ENCODE assay signal across 8 cellular contexts in the genomic region with DNA sequence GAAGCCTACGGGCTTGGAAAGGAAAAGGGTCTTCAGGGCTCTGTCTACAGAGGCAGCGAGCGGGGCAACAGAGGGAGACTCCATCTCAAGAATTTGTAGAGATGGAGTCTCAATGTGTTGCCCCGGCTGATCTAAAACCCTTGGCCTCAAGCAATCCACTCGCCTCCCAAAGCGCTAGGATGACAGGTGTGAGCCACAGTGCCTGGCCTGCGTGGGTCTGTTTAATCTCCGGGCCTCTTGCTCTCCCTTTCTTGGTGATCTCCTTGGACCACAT. TPM values are rescaled to one million over a fixed set of nuclear protein-coding genes. Genes with fewer than 3 reads are reported as not detected.
DNase-seq lines count a peak whose midpoint lies in the region; ATAC-seq, FAIRE-seq and TF ChIP-seq lines count a peak whose summit lies in the region.

No MANE protein-coding gene starts in this region.

- H3K9me3 ChIP-seq in HEK293 (ENCODE audit: control insufficient read depth, insufficient read depth, low read depth, low read length), result no peaks in the 10 kb centered on the region
- no peaks in the 10 kb centered on the region for H3K9me3 ChIP-seq in astrocyte (ENCODE audit: insufficient read depth, low read depth, low read length)
- H3K9me3 ChIP-seq in mucosa of rectum (ENCODE audit: control insufficient read depth in 2 of 2, low read length in 2 of 2), result no peaks in the 10 kb centered on the region
- no peaks in the 10 kb centered on the region for H3K9me3 ChIP-seq in OCI-LY7 (ENCODE audit: low read length)

- H3K27me3 ChIP-seq in astrocyte (ENCODE audit: insufficient read depth, low read length), result no peaks in the 10 kb centered on the region
- no peaks in the 10 kb centered on the region for H3K27me3 ChIP-seq in mucosa of rectum (ENCODE audit: control insufficient read depth in 2 of 2, insufficient read depth in 2 of 2, low read length in 2 of 2)

- H4K20me1 ChIP-seq in astrocyte (ENCODE audit: insufficient read depth, low read length) (peaks cover 94% of the 10 kb centered on the region), OCI-LY7 (ENCODE audit: insufficient read depth, low read length) (peaks cover 33% of the 10 kb centered on the region)

- ATAC-seq in GM19452 (IDR thresholded peaks at IDR 0.05; ENCODE audit: unreplicated experiment), result no peak

- H3K79me2 ChIP-seq in astrocyte (ENCODE audit: insufficient read depth, low read length) (peaks cover 57% of the 10 kb centered on the region), OCI-LY7 (ENCODE audit: insufficient read depth, low read depth, low read length) (peaks cover 29% of the 10 kb centered on the region)

- peaks cover 26% of the 10 kb centered on the region for H3K4me1 ChIP-seq in HEK293 (ENCODE audit: control insufficient read depth, insufficient read depth, low read length)
- peaks cover 44% of the 10 kb centered on the region for H3K4me1 ChIP-seq in astrocyte (ENCODE audit: insufficient read depth, low read length)
- peaks cover 36 to 61% of the 10 kb centered on the region in 2 donors for H3K4me1 ChIP-seq in mucosa of rectum (ENCODE audit: control insufficient read depth in 2 of 2, insufficient read depth in 2 of 2, low read length in 2 of 2)
- peaks cover 42% of the 10 kb centered on the region for H3K4me1 ChIP-seq in OCI-LY7 (ENCODE audit: insufficient read depth, low read length, poor library complexity, severe bottlenecking)

- H3K4me2 ChIP-seq in astrocyte (ENCODE audit: low read length) (peak overlapping the region; percentile 45), OCI-LY7 (ENCODE audit: low read length) (no peak overlapping the region)

- intact Hi-C loops in OCI-LY7 (cut with micrococcal nuclease; ENCODE audit: unreplicated experiment), result no loop called here

- H3K4me3 ChIP-seq in HEK293 (ENCODE audit: low read depth, low read length) (no peak overlapping the region), astrocyte (ENCODE audit: insufficient read depth, low read depth, low read length) (no peak overlapping the region), mucosa of rectum (ENCODE audit: low read length in 2 of 2) (no peak overlapping the region), OCI-LY7 (ENCODE audit: low read depth, low read length, poor library complexity, severe bottlenecking) (no peak overlapping the region)

- H3K27ac ChIP-seq in 22Rv1, result peak overlapping the region; percentile 58
- peak overlapping the region; percentile 71 for H3K27ac ChIP-seq in HEK293 (ENCODE audit: extremely low read depth, low read depth, low read length)
- no peak overlapping the region for H3K27ac ChIP-seq in astrocyte (ENCODE audit: low read depth, low read length)
- peak overlapping the region; percentile 82 to 87 for H3K27ac ChIP-seq in mucosa of rectum (ENCODE audit: low read depth in 2 of 2, low read length in 2 of 2)
- H3K27ac ChIP-seq in OCI-LY7 (ENCODE audit: low read depth, low read length, poor library complexity, severe bottlenecking), result no peak overlapping the region

- H3K4me1 Mint-ChIP-seq in astrocyte (ENCODE audit: low read depth, unreplicated experiment), result peaks cover 37% of the 10 kb centered on the region

- CTCF ChIA-PET in HEK293 (lab: Yijun Ruan, JAX) (no interaction called here), OCI-LY7 (lab: Charles Lee; ENCODE audit: unreplicated experiment) (no interaction called here)

- no TSS peak for BruUV-seq in OCI-LY7 (replicated peaks; lab: Mats Ljungman, UMichigan)

- H3K36me3 ChIP-seq in HEK293 (ENCODE audit: control insufficient read depth in 2 of 2, insufficient read depth in 1 of 2, low read length in 2 of 2), result peaks cover 33 to 57% of the 10 kb centered on the region in 2 experiments
- peaks cover 32% of the 10 kb centered on the region for H3K36me3 ChIP-seq in astrocyte (ENCODE audit: insufficient read depth, low read length)
- H3K36me3 ChIP-seq in mucosa of rectum (ENCODE audit: control insufficient read depth in 2 of 2, insufficient read depth in 2 of 2, low read length in 2 of 2), result peaks cover 26 to 44% of the 10 kb centered on the region in 2 donors
- peaks cover 83% of the 10 kb centered on the region for H3K36me3 ChIP-seq in OCI-LY7 (ENCODE audit: insufficient read depth, low read length)

- no peaks in the 10 kb centered on the region for H3K27me3 Mint-ChIP-seq in astrocyte (ENCODE audit: low read depth, unreplicated experiment)

- H2AFZ ChIP-seq in astrocyte (ENCODE audit: low read depth, low read length) (no peak overlapping the region), OCI-LY7 (ENCODE audit: low read length) (no peak overlapping the region)

- peaks cover 19% of the 10 kb centered on the region for H3K36me3 Mint-ChIP-seq in astrocyte (ENCODE audit: low read depth, unreplicated experiment)

- DNase-seq in astrocyte (ENCODE audit: low read depth) (no peak), OCI-LY7 (ENCODE audit: low spot score) (no peak), GM20000 (ENCODE audit: low spot score) (no peak), NCI-H524 treated with DMSO at 0.1 percent for 48 hours (lab: John Stamatoyannopoulos, UW) (no peak)

- no peaks in the 10 kb centered on the region for H3K9me3 Mint-ChIP-seq in astrocyte (ENCODE audit: unreplicated experiment)

- H3K27ac Mint-ChIP-seq in astrocyte (ENCODE audit: unreplicated experiment), result no peak overlapping the region

- no peak for TF ChIP-seq CTCF in 22Rv1 (IDR thresholded peaks at IDR 0.05)
- TF ChIP-seq CTCF in HEK293 (tag by site-specific recombination; IDR thresholded peaks at IDR 0.05), result no peak
- TF ChIP-seq CTCF in astrocyte (IDR thresholded peaks at IDR 0.05; ENCODE audit: insufficient read depth, low read depth, low read length), result no peak
- TF ChIP-seq CTCF in OCI-LY7 (conservative IDR thresholded peaks at IDR 0.05; ENCODE audit: low read length), result no peak
- no peak for TF ChIP-seq CTCF in GM20000 (IDR thresholded peaks at IDR 0.05; ENCODE audit: extremely low read depth, missing control alignments)

- no peak overlapping the region for H3K4me3 Mint-ChIP-seq in astrocyte (ENCODE audit: unreplicated experiment)

- H3K9ac ChIP-seq in astrocyte (ENCODE audit: low read length), result peak overlapping the region; percentile 61
- peak overlapping the region in 1 of 2 donors; percentile 69 for H3K9ac ChIP-seq in mucosa of rectum (ENCODE audit: low read depth in 1 of 2, low read length in 2 of 2)

- no peaks in the 10 kb centered on the region for H3K9me2 ChIP-seq in OCI-LY7 (ENCODE audit: insufficient read depth, low read length)

- POLR2A ChIA-PET in HEK293 (lab: Yijun Ruan, JAX) (interaction anchor here (1.3 to 9.1 kb wide), 3 partner anchors 8 to 72 kb away, joined by 6 to 152 read pairs (median 34); partner anchors contain the start of genes CNOT3, MBOAT7, RPS9 and TSEN34), OCI-LY7 (lab: Charles Lee) (interaction anchor here (1.4 kb wide), 1 partner anchor 10 kb away, joined by 3 read pairs; no protein-coding TSS in a partner anchor)

- FAIRE-seq in astrocyte (lab: Jason Lieb, UNC), result no peak

TF ChIP-seq in HEK293, 187 proteins besides CTCF, POLR2A, EP300 and RAD21:
- TF ChIP-seq ZNF521 (tag by site-specific recombination; IDR thresholded peaks at IDR 0.05) (no peak), GLIS1 (tag by site-specific recombination; IDR thresholded peaks at IDR 0.05) (peak; percentile 42)
TF ChIP-seq in HEK293: peak in this region for 1.

RNA-seq across cellular contexts. Expression of gene RPS9, which starts 8.1 kb away (rescaled TPM):
- 685 and 779 TPM in 2 replicates for total RNA-seq in astrocyte
- total RNA-seq in OCI-LY7 (2014; rRNA removed; shearing (Covaris generic)), result 4,033 and 5,482 TPM in 2 replicates
- 1,267 and 1,285 TPM in 2 replicates for total RNA-seq in OCI-LY7 (2022)

RNA-seq across cellular contexts. Expression of gene LILRB3, which starts 14.1 kb away (rescaled TPM):
- total RNA-seq in astrocyte (not detected in 2 replicates), OCI-LY7 (2022) (not detected in 2 replicates)
- not detected in 2 replicates for total RNA-seq in OCI-LY7 (2014; rRNA removed; shearing (Covaris generic))

RNA-seq across cellular contexts. Expression of gene TSEN34, which starts 17.6 kb away (rescaled TPM):
- total RNA-seq in astrocyte (50.1 and 52.6 TPM in 2 replicates), OCI-LY7 (2022) (15.3 and 16.7 TPM in 2 replicates)
- total RNA-seq in OCI-LY7 (2014; rRNA removed; shearing (Covaris generic)), result 19.3 and 23.6 TPM in 2 replicates

RNA-seq across cellular contexts. Expression of gene MBOAT7, which starts 19.3 kb away (rescaled TPM):
- total RNA-seq in astrocyte, result 145 and 162 TPM in 2 replicates
- 15.6 and 18.1 TPM in 2 replicates for total RNA-seq in OCI-LY7 (2014; rRNA removed; shearing (Covaris generic))
- total RNA-seq in OCI-LY7 (2022), result 25.0 and 30.2 TPM in 2 replicates

RNA-seq across cellular contexts. Expression of gene LILRA6, which starts 33.9 kb away (rescaled TPM):
- total RNA-seq in astrocyte, result not detected in 2 replicates
- not detected in 2 replicates for total RNA-seq in OCI-LY7 (2014; rRNA removed; shearing (Covaris generic))
- not detected in 2 replicates for total RNA-seq in OCI-LY7 (2022)

Comparison
In these comparisons a context has a peak if more than half of its experiments do, and no peak if none do; other contexts are left out.
1. H3K27ac ChIP-seq: peak in 22Rv1 (single experiment), HEK293 (single experiment) and mucosa of rectum (2 of 2); none in astrocyte (single experiment) and OCI-LY7 (single experiment).